Comparison of ENCODE assay signal across 14 cellular contexts in genomic region chr6:35218456-35218855, GRCh38. TPM values are rescaled to one million over a fixed set of nuclear protein-coding genes. Genes with fewer than 3 reads are reported as not detected.
DNase-seq lines count a peak whose midpoint lies in the region; ATAC-seq and TF ChIP-seq lines count a peak whose summit lies in the region.
"Had no signal": no experiment of that assay in that cellular context is flagged by ENCODE, and none has a peak within 500 bp of the region (broad histone marks: within the 10 kb centered on the region; RNA-seq: fewer than 3 reads in every experiment).

No MANE protein-coding gene starts in this region.

- H3K4me2 ChIP-seq in hepatocyte (peak overlapping the region; percentile 95), smooth muscle cell (peak overlapping the region; percentile 69)

- no peaks in the 10 kb centered on the region for H3K27me3 Mint-ChIP-seq in Caco-2 (ENCODE audit: insufficient read depth, unreplicated experiment)
- H3K27me3 Mint-ChIP-seq in activated CD8-positive, alpha-beta T cell treated with anti-CD3 and anti-CD28 coated beads, Interleukin-2, amount 10 ng/mL, durations not matched to agents 7 days and 5 days (ENCODE audit: low read depth) = peaks cover 38% of the 10 kb centered on the region

- no peaks in the 10 kb centered on the region for H3K9me3 Mint-ChIP-seq in Caco-2 (ENCODE audit: unreplicated experiment)
- H3K9me3 Mint-ChIP-seq in activated CD8-positive, alpha-beta T cell treated with anti-CD3 and anti-CD28 coated beads, Interleukin-2, amount 10 ng/mL, durations not matched to agents 7 days and 5 days (ENCODE audit: insufficient read depth) = no peaks in the 10 kb centered on the region
- H3K9me3 Mint-ChIP-seq: H9 had no signal

- H3F3A ChIP-seq in smooth muscle cell (ENCODE audit: low read depth) = peaks cover 22% of the 10 kb centered on the region

- no TSS peak for BruUV-seq in Caco-2 (replicated peaks; lab: Mats Ljungman, UMichigan)

- H3K4me3 Mint-ChIP-seq in Caco-2 (ENCODE audit: unreplicated experiment) = no peak overlapping the region
- no peak overlapping the region for H3K4me3 Mint-ChIP-seq in activated CD8-positive, alpha-beta T cell treated with anti-CD3 and anti-CD28 coated beads, Interleukin-2, amount 10 ng/mL, durations not matched to agents 7 days and 5 days
- H3K4me3 Mint-ChIP-seq: H9 had no signal

- H3K79me2 ChIP-seq in hepatocyte (peaks cover 39% of the 10 kb centered on the region), smooth muscle cell (ENCODE audit: low read depth) (no peaks in the 10 kb centered on the region)

- H4K20me1 ChIP-seq in hepatocyte (ENCODE audit: insufficient read depth, poor library complexity, severe bottlenecking) = no peaks in the 10 kb centered on the region
- peaks cover 42% of the 10 kb centered on the region for H4K20me1 ChIP-seq in smooth muscle cell (ENCODE audit: low read depth)

- WGBS in hepatocyte (ENCODE audit: low lambda C conversion rate, missing lambda C conversion rate) = 83% methylated on average over 4 of the region's 4 CpGs
- 81% methylated on average over 4 of the region's 4 CpGs for WGBS in smooth muscle cell (ENCODE audit: low lambda C conversion rate)

- H3K4me1 ChIP-seq in Caco-2 (peaks cover 9% of the 10 kb centered on the region), hepatocyte (ENCODE audit: insufficient read depth) (peaks cover 36% of the 10 kb centered on the region), smooth muscle cell (ENCODE audit: low read depth) (peaks cover 58% of the 10 kb centered on the region)

- H3K9me2 ChIP-seq in hepatocyte (replicated peaks; ENCODE audit: insufficient read depth) = no peaks in the 10 kb centered on the region

- POLR2A ChIA-PET in Caco-2 (lab: Charles Lee) = no interaction called here
- POLR2A ChIA-PET in activated CD8-positive, alpha-beta T cell treated with anti-CD3 and anti-CD28 coated beads, Interleukin-2, amount 10 ng/mL, durations not matched to agents 7 days and 5 days (lab: Charles Lee) = interaction anchor here (0.7 kb wide), 1 partner anchor 18 kb away, joined by 3 read pairs; no protein-coding TSS in a partner anchor

- no peak for ATAC-seq in activated CD8-positive, alpha-beta T cell treated with anti-CD3 and anti-CD28 coated beads, Interleukin-2, amount 10 ng/mL, durations not matched to agents 7 days and 5 days
- ATAC-seq in HG03460 (IDR thresholded peaks at IDR 0.05; ENCODE audit: unreplicated experiment) = no peak

- CTCF ChIA-PET in Caco-2 (lab: Charles Lee) = interaction anchor here (1.0 to 1.7 kb wide), 3 partner anchors 11 to 41 kb away, joined by 3 to 5 read pairs (median 3); partner anchors contain the start of gene ZNF76
- CTCF ChIA-PET in activated CD8-positive, alpha-beta T cell treated with anti-CD3 and anti-CD28 coated beads, Interleukin-2, amount 10 ng/mL, durations not matched to agents 7 days and 5 days (lab: Charles Lee) = interaction anchor here (3.1 to 4.4 kb wide), 2 partner anchors 13 to 23 kb away, joined by 16 to 19 read pairs; no protein-coding TSS in a partner anchor

- peak overlapping the region; percentile 45 for H3K27ac ChIP-seq in hepatocyte
- no peak overlapping the region for H3K27ac ChIP-seq in smooth muscle cell (ENCODE audit: low read depth)

- H2AFZ ChIP-seq in hepatocyte (no peak overlapping the region), smooth muscle cell (ENCODE audit: low read depth) (no peak overlapping the region)

- peak overlapping the region; percentile 1 for H3K27ac Mint-ChIP-seq in Caco-2 (ENCODE audit: unreplicated experiment)
- H3K27ac Mint-ChIP-seq in activated CD8-positive, alpha-beta T cell treated with anti-CD3 and anti-CD28 coated beads, Interleukin-2, amount 10 ng/mL, durations not matched to agents 7 days and 5 days = no peak overlapping the region
- H3K27ac Mint-ChIP-seq: H9 had no signal

- H3K4me3 ChIP-seq in Caco-2 (ENCODE audit: low read depth, low read length) = no peak overlapping the region
- no peak overlapping the region for H3K4me3 ChIP-seq in hepatocyte
- no peak overlapping the region for H3K4me3 ChIP-seq in smooth muscle cell

- no peaks in the 10 kb centered on the region for H3K36me3 ChIP-seq in Caco-2 (ENCODE audit: control insufficient read depth, insufficient read depth, low read length)
- no peaks in the 10 kb centered on the region for H3K36me3 ChIP-seq in hepatocyte (replicated peaks; ENCODE audit: insufficient read depth, low read depth)
- H3K36me3 ChIP-seq in smooth muscle cell (ENCODE audit: low read depth) = no peaks in the 10 kb centered on the region

- TF ChIP-seq CTCF in Caco-2 (IDR thresholded peaks at IDR 0.05; ENCODE audit: insufficient read depth in 1 of 2, low read depth in 1 of 2, low read length in 1 of 2, severe bottlenecking in 1 of 2, unreplicated experiment in 1 of 2) (no peak), hepatocyte (IDR thresholded peaks at IDR 0.05; ENCODE audit: poor library complexity) (no peak), smooth muscle cell (IDR thresholded peaks at IDR 0.05; ENCODE audit: borderline replicate concordance, insufficient read depth, poor library complexity, severe bottlenecking) (no peak)

- intact Hi-C loops in Caco-2 (cut with micrococcal nuclease; ENCODE audit: unreplicated experiment) = loop anchor here (5.0 kb wide), 1 partner anchor 436 kb away; no protein-coding TSS in a partner anchor

- DNase-seq in Caco-2 (no peak), NCI-H69 (lab: John Stamatoyannopoulos, UW) (peak; percentile 28), hepatocyte (ENCODE audit: low spot score) (no peak), smooth muscle cell (lab: John Stamatoyannopoulos, UW; ENCODE audit: unreplicated experiment) (no peak), amniotic stem cell (lab: John Stamatoyannopoulos, UW) (no peak), NCI-H226 (no peak)
- no peak for DNase-seq in activated CD8-positive, alpha-beta T cell treated with anti-CD3 and anti-CD28 coated beads, Interleukin-2, amount 10 ng/mL, durations not matched to agents 7 days and 5 days
- DNase-seq: ACHN, DMS79 treated with DMSO at 0.1 percent for 48 hours, H9, NCI-H1105, NCI-H2081 had no signal

- peaks cover 28% of the 10 kb centered on the region for H3K4me1 Mint-ChIP-seq in Caco-2 (ENCODE audit: low read depth, unreplicated experiment)
- no peaks in the 10 kb centered on the region for H3K4me1 Mint-ChIP-seq in activated CD8-positive, alpha-beta T cell treated with anti-CD3 and anti-CD28 coated beads, Interleukin-2, amount 10 ng/mL, durations not matched to agents 7 days and 5 days (ENCODE audit: low read depth)

- no peak overlapping the region for H3K9ac ChIP-seq in smooth muscle cell (ENCODE audit: low read depth)

- H3K36me3 Mint-ChIP-seq in Caco-2 (ENCODE audit: insufficient read depth, unreplicated experiment) = no peaks in the 10 kb centered on the region
- no peaks in the 10 kb centered on the region for H3K36me3 Mint-ChIP-seq in activated CD8-positive, alpha-beta T cell treated with anti-CD3 and anti-CD28 coated beads, Interleukin-2, amount 10 ng/mL, durations not matched to agents 7 days and 5 days (ENCODE audit: low read depth)

- H3K27me3 ChIP-seq in Caco-2 (replicated peaks; ENCODE audit: control insufficient read depth, insufficient read depth, low read length) = no peaks in the 10 kb centered on the region
- H3K27me3 ChIP-seq in hepatocyte = no peaks in the 10 kb centered on the region
- H3K27me3 ChIP-seq in smooth muscle cell (ENCODE audit: low read depth) = no peaks in the 10 kb centered on the region

- H3K9me3 ChIP-seq in Caco-2 = no peaks in the 10 kb centered on the region
- no peaks in the 10 kb centered on the region for H3K9me3 ChIP-seq in hepatocyte (ENCODE audit: low read depth)
- H3K9me3 ChIP-seq in smooth muscle cell (replicated peaks; ENCODE audit: low read depth) = no peaks in the 10 kb centered on the region

RNA-seq across cellular contexts. Expression of gene SCUBE3, which starts 4.7 kb away (rescaled TPM):
- total RNA-seq in Caco-2 (2022) = 1.3 and 1.5 TPM in 2 replicates
- 6.1 and 8.7 TPM in 2 replicates for total RNA-seq in hepatocyte
- 10.2 and 19.6 TPM in 2 replicates for polyA plus RNA-seq in hepatocyte
- 11.8 and 14.6 TPM in 2 replicates for total RNA-seq in smooth muscle cell
- 15.7 and 18.0 TPM in 2 replicates for polyA plus RNA-seq in smooth muscle cell
- under 1 TPM in 1 of 2 experiments, not detected in 1; 0.03 TPM for total RNA-seq in activated CD8-positive, alpha-beta T cell treated with anti-CD3 and anti-CD28 coated beads, Interleukin-2, amount 10 ng/mL, durations not matched to agents 7 days and 5 days
- polyA plus RNA-seq: CD14-positive monocyte had no signal

RNA-seq across cellular contexts. Expression of gene ZNF76, which starts 41.1 kb away (rescaled TPM):
- total RNA-seq in Caco-2 (2022) (22.7 and 24.6 TPM in 2 replicates), hepatocyte (11.4 and 17.0 TPM in 2 replicates), smooth muscle cell (7.7 and 12.9 TPM in 2 replicates)
- polyA plus RNA-seq in hepatocyte (28.0 and 43.7 TPM in 2 replicates), smooth muscle cell (14.2 and 24.2 TPM in 2 replicates)
- total RNA-seq in activated CD8-positive, alpha-beta T cell treated with anti-CD3 and anti-CD28 coated beads, Interleukin-2, amount 10 ng/mL, durations not matched to agents 7 days and 5 days = 10 to 100 TPM; 39.4 to 41.6 TPM
